Comparison of ENCODE assay signal across 9 cellular contexts in genomic region chr3:59772416-59773408, GRCh38.
DNase-seq lines count a peak whose midpoint lies in the region; ATAC-seq and TF ChIP-seq lines count a peak whose summit lies in the region.
"Had no signal": no experiment of that assay in that cellular context is flagged by ENCODE, and none has a peak within 500 bp of the region (broad histone marks: within the 10 kb centered on the region; RNA-seq: fewer than 3 reads in every experiment).

No MANE protein-coding gene starts in this region.

- peaks cover 25% of the 10 kb centered on the region for H3K27me3 Mint-ChIP-seq in activated CD8-positive, alpha-beta T cell treated with anti-CD3 and anti-CD28 coated beads for 36 hours

- CTCF ChIA-PET in activated CD8-positive, alpha-beta T cell treated with anti-CD3 and anti-CD28 coated beads for 36 hours (lab: Charles Lee), result interaction anchor here (0.8 to 1.9 kb wide), 7 partner anchors 9 to 460 kb away, joined by 3 to 7 read pairs (median 4); no protein-coding TSS in a partner anchor

- H3K27ac Mint-ChIP-seq in activated CD8-positive, alpha-beta T cell treated with anti-CD3 and anti-CD28 coated beads for 36 hours, result peak overlapping the region; percentile 23

- DNase-seq in NK-92 treated with Interleukin-12 subunit alpha and Interleukin-12 subunit beta, amount 100 ng/mL, for 24 hours (lab: John Stamatoyannopoulos, UW), result peak; percentile 48
- no peak for DNase-seq in NK-92 (lab: John Stamatoyannopoulos, UW; ENCODE audit: unreplicated experiment)
- peak; percentile 75 for DNase-seq in activated CD8-positive, alpha-beta T cell treated with anti-CD3 and anti-CD28 coated beads for 36 hours
- DNase-seq in effector CD4-positive, alpha-beta T cell, result peak; percentile 11
- peak; percentile 55 for DNase-seq in stimulated activated naive CD8-positive, alpha-beta T cell treated with anti-CD3 and anti-CD28 coated beads, Interleukin-15, Interleukin-2, amounts not matched to agents 100 U/mL and 50 U/mL, for 24 hours
- no peak for DNase-seq in NCI-H2107 (lab: John Stamatoyannopoulos, UW)
- no peak for DNase-seq in GM10266 (ENCODE audit: extremely low spot score)
- DNase-seq: colonic mucosa had no signal

- peaks cover 39% of the 10 kb centered on the region for H3K4me1 Mint-ChIP-seq in activated CD8-positive, alpha-beta T cell treated with anti-CD3 and anti-CD28 coated beads for 36 hours (ENCODE audit: low read depth)

- H3K4me3 Mint-ChIP-seq in activated CD8-positive, alpha-beta T cell treated with anti-CD3 and anti-CD28 coated beads for 36 hours, result no peak overlapping the region

- ATAC-seq in activated CD8-positive, alpha-beta T cell treated with anti-CD3 and anti-CD28 coated beads for 36 hours, result peak; percentile 64
- peak; percentile 62 for ATAC-seq in stimulated activated naive CD8-positive, alpha-beta T cell treated with anti-CD3 and anti-CD28 coated beads, Interleukin-15, Interleukin-2, amounts not matched to agents 100 U/mL and 50 U/mL, for 24 hours
- ATAC-seq in HG02759 (IDR thresholded peaks at IDR 0.05; ENCODE audit: unreplicated experiment), result no peak

- no peak for TF ChIP-seq CTCF in activated CD8-positive, alpha-beta T cell treated with anti-CD3 and anti-CD28 coated beads for 36 hours (IDR thresholded peaks at IDR 0.05)
- no peak for TF ChIP-seq CTCF in GM10266 (IDR thresholded peaks at IDR 0.05; ENCODE audit: control insufficient read depth, insufficient read depth, low read depth, missing control alignments)

- no peaks in the 10 kb centered on the region for H3K9me3 Mint-ChIP-seq in activated CD8-positive, alpha-beta T cell treated with anti-CD3 and anti-CD28 coated beads for 36 hours

- POLR2A ChIA-PET in activated CD8-positive, alpha-beta T cell treated with anti-CD3 and anti-CD28 coated beads for 36 hours (lab: Charles Lee), result interaction anchor here (0.9 to 1.3 kb wide), 3 partner anchors 9 to 14 kb away, joined by 3 to 6 read pairs (median 5); no protein-coding TSS in a partner anchor

- H3K36me3 Mint-ChIP-seq in activated CD8-positive, alpha-beta T cell treated with anti-CD3 and anti-CD28 coated beads for 36 hours (ENCODE audit: low read depth), result no peaks in the 10 kb centered on the region

- intact Hi-C loops in activated CD8-positive, alpha-beta T cell treated with anti-CD3 and anti-CD28 coated beads for 36 hours (cut with micrococcal nuclease), result no loop called here

Comparison
In these comparisons a context has a peak if more than half of its experiments do, and no peak if none do; other contexts are left out.
1. DNase-seq: peak in NK-92 treated with Interleukin-12 subunit alpha and Interleukin-12 subunit beta, amount 100 ng/mL, for 24 hours (single experiment), activated CD8-positive, alpha-beta T cell treated with anti-CD3 and anti-CD28 coated beads for 36 hours (single experiment), effector CD4-positive, alpha-beta T cell (single experiment) and stimulated activated naive CD8-positive, alpha-beta T cell treated with anti-CD3 and anti-CD28 coated beads, Interleukin-15, Interleukin-2, amounts not matched to agents 100 U/mL and 50 U/mL, for 24 hours (single experiment); none in NK-92 (single experiment), NCI-H2107 (single experiment) and GM10266 (single experiment).